In the genomic region with DNA sequence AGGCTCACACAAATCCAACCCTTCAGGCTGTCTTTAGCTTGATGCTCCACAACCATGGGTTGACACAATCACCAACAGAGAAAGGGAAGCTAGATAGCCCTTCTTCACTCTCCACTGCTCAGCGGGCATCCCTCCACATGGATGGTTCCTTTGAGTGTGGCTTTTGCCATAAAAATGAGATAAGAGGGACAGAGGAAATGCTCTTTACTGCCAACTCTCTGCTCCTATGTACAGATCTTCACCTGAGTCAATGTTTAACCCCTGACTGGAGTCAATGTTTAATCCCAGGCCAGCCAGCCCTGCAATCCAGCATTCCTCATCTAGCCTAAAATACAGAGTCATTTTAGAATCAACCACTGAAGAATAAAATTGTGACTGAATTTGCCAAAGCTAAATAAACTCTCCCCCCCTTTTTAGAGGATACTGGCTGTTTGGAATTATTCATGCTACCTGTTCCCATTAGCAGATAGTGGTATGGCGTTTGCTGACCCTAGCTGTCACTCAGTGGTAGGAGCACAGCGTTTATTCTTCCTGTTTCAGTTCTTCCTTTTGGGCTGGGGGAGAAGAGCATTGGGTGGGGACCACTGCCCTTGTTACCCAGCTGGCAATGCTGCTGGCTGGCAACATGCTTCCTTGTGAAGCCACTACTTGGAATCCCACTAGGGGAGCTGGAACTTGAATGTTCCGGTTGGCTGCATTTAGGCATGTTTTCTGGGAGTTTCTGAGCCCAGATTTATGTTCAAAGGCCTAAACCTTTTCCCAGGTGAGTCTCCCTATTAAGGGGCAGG, we compare ENCODE assay signal across 16 cellular contexts. TPM values are rescaled to one million over a fixed set of nuclear protein-coding genes. Genes with fewer than 3 reads are reported as not detected.
DNase-seq lines count a peak whose midpoint lies in the region; ATAC-seq and TF ChIP-seq lines count a peak whose summit lies in the region.
"Had no signal": no experiment of that assay in that cellular context is flagged by ENCODE, and none has a peak within 500 bp of the region (broad histone marks: within the 10 kb centered on the region; RNA-seq: fewer than 3 reads in every experiment).

No MANE protein-coding gene starts in this region.

- TF ChIP-seq CTCF in endothelial cell (IDR thresholded peaks at IDR 0.05; ENCODE audit: unreplicated experiment): no peak
- no peak for TF ChIP-seq CTCF in foreskin keratinocyte (conservative IDR thresholded peaks at IDR 0.05)

- intact Hi-C loops in left colon (cut with DNase I, micrococcal nuclease): no loop called here

- in situ Hi-C loops in ACHN (cut with HindIII; ENCODE audit: low pct_ligation_motif_present, low pct_unique_long_range_greater_than_20kb, low sequenced_read_pairs): no loop called here

- H3K4me1 Mint-ChIP-seq in endothelial cell (ENCODE audit: unreplicated experiment): no peaks in the 10 kb centered on the region

- no peaks in the 10 kb centered on the region for H3K36me3 Mint-ChIP-seq in endothelial cell (ENCODE audit: low read depth, unreplicated experiment)

- peaks cover 4% of the 10 kb centered on the region for H3K4me1 ChIP-seq in foreskin keratinocyte
- H3K4me1 ChIP-seq: heart left ventricle had no signal

- DNase-seq in ACHN (peak; percentile 97), LoVo (ENCODE audit: low spot score) (peak; percentile 67), left colon (peak; percentile 40 to 62), endothelial cell (ENCODE audit: low spot score) (no peak), foreskin keratinocyte (no peak), NCI-H446 treated with DMSO at 0.1 percent for 48 hours (lab: John Stamatoyannopoulos, UW) (no peak)
- DNase-seq: activated CD4-positive, alpha-beta T cell treated with anti-CD3 and anti-CD28 coated beads, Interleukin-2, amount 50 U/mL, for 48 hours; endodermal cell; heart left ventricle; MM.1S; NCI-H345; ovary; T-helper 9 cell had no signal

- peak; percentile 57 for ATAC-seq in GM19438 (IDR thresholded peaks at IDR 0.05; ENCODE audit: low read depth, unreplicated experiment)
- peak; percentile 52 for ATAC-seq in left colon
- ATAC-seq in foreskin keratinocyte: no peak
- ATAC-seq in GM18870 (IDR thresholded peaks at IDR 0.05; ENCODE audit: unreplicated experiment): no peak
- ATAC-seq: heart left ventricle had no signal

- H3K27me3 Mint-ChIP-seq in endothelial cell (ENCODE audit: unreplicated experiment): peaks cover 7% of the 10 kb centered on the region

- peaks cover 7% of the 10 kb centered on the region for H3K27me3 ChIP-seq in foreskin keratinocyte
- H3K27me3 ChIP-seq: ovary, vagina had no signal

- H3K4me3 Mint-ChIP-seq in endothelial cell (ENCODE audit: unreplicated experiment): no peak overlapping the region
- H3K4me3 Mint-ChIP-seq: endodermal cell had no signal

- H3K27ac ChIP-seq in foreskin keratinocyte: no peak overlapping the region
- H3K27ac ChIP-seq: heart left ventricle, ovary, vagina had no signal

- no peaks in the 10 kb centered on the region for H3K9me3 Mint-ChIP-seq in endothelial cell (ENCODE audit: unreplicated experiment)
- H3K9me3 Mint-ChIP-seq: endodermal cell had no signal

- H3K27ac Mint-ChIP-seq in endothelial cell (ENCODE audit: unreplicated experiment): no peak overlapping the region
- H3K27ac Mint-ChIP-seq: endodermal cell had no signal

RNA-seq across cellular contexts. Expression of gene PIGR, which starts 5.2 kb away (rescaled TPM):
- total RNA-seq in left colon: over 10,000 TPM; 10,148 to 12,746 TPM
- total RNA-seq in endothelial cell (ENCODE audit: unreplicated experiment): not detected
- total RNA-seq in foreskin keratinocyte: not detected in 2 replicates
- not detected in 2 replicates for polyA plus RNA-seq in foreskin keratinocyte
- total RNA-seq: endodermal cell had no signal

RNA-seq across cellular contexts. Expression of gene FCAMR, which starts 18.7 kb away (rescaled TPM):
- total RNA-seq in left colon (1 to 10 TPM in 1 of 2 donors, under 1 TPM in 1; 0.53 to 1.0 TPM), endothelial cell (ENCODE audit: unreplicated experiment) (not detected), foreskin keratinocyte (not detected in 2 replicates)
- not detected in 2 replicates for polyA plus RNA-seq in foreskin keratinocyte
- total RNA-seq: endodermal cell, heart left ventricle, ovary, vagina had no signal
- polyA plus RNA-seq: heart left ventricle, ovary had no signal

RNA-seq across cellular contexts. Expression of gene FCMR, which starts 29.8 kb away (rescaled TPM):
- total RNA-seq in left colon (1 to 10 TPM; 1.6 to 4.8 TPM), endothelial cell (ENCODE audit: unreplicated experiment) (8.4 TPM), foreskin keratinocyte (3.4 and 3.5 TPM in 2 replicates)
- 8.8 and 8.9 TPM in 2 replicates for polyA plus RNA-seq in foreskin keratinocyte
- total RNA-seq: endodermal cell had no signal

RNA-seq across cellular contexts. Expression of gene IL24, which starts 54.3 kb away (rescaled TPM):
- total RNA-seq in left colon: not detected
- total RNA-seq in endothelial cell (ENCODE audit: unreplicated experiment): not detected
- 2.3 and 4.5 TPM in 2 replicates for total RNA-seq in foreskin keratinocyte
- 2.2 and 4.8 TPM in 2 replicates for polyA plus RNA-seq in foreskin keratinocyte
- total RNA-seq: endodermal cell, heart left ventricle had no signal

Comparison
In these comparisons a context has a peak if more than half of its experiments do, and no peak if none do; other contexts are left out.
1. DNase-seq: peak in ACHN (single experiment), LoVo (single experiment) and left colon (2 of 2); none in endothelial cell (single experiment), foreskin keratinocyte (0 of 2) and NCI-H446 treated with DMSO at 0.1 percent for 48 hours (single experiment).
2. ATAC-seq: peak in GM19438 (single experiment) and left colon (single experiment); none in foreskin keratinocyte (single experiment) and GM18870 (single experiment).
3. RNA of gene PIGR, which starts 5.2 kb away (total RNA-seq): 10,148 to 12,746 TPM in left colon; not detected in endothelial cell (single experiment) and not detected in foreskin keratinocyte; every median in the first group is over 1,000 times any median in the second.